8 cellular contexts compared by ENCODE assay signal in genomic region chr5:176362098-176362442, GRCh38. TPM values are rescaled to one million over a fixed set of nuclear protein-coding genes. Genes with fewer than 3 reads are reported as not detected.
DNase-seq lines count a peak whose midpoint lies in the region; ATAC-seq, FAIRE-seq and TF ChIP-seq lines count a peak whose summit lies in the region.

No MANE protein-coding gene starts in this region.

- POLR2A ChIA-PET in HepG2 (lab: Yijun Ruan, JAX), result interaction anchor here (0.7 to 3.9 kb wide), 13 partner anchors 10 to 187 kb away, joined by 3 to 37 read pairs (median 6); partner anchors contain the start of genes CDHR2, FAF2, HIGD2A and NOP16

- H3K4me2 ChIP-seq in HepG2 (ENCODE audit: low read depth, low read length), result peak overlapping the region; percentile 89

- H3K27me3 ChIP-seq in HepG2 (ENCODE audit: control insufficient read depth in 1 of 2, insufficient read depth in 2 of 2, low read length in 2 of 2), result peaks cover 3 to 6% of the 10 kb centered on the region in 2 experiments; a peak in 4 of 5 replicates
- no peaks in the 10 kb centered on the region for H3K27me3 ChIP-seq in upper lobe of right lung

- peak overlapping the region; percentile 91 for H2AFZ ChIP-seq in HepG2 (ENCODE audit: low read length)

- TSS peak; percentile 58 for BruUV-seq in HepG2 (replicated peaks; lab: Mats Ljungman, UMichigan)

- peak overlapping the region; percentile 76 to 91 (median 87) for H3K4me3 ChIP-seq in HepG2 (replicated peaks in 1 of 3; ENCODE audit: insufficient read depth in 1 of 3, low read depth in 2 of 3, low read length in 3 of 3)
- peak overlapping the region; percentile 81 for H3K4me3 ChIP-seq in upper lobe of right lung
- H3K4me3 ChIP-seq in mucosa of descending colon, result no peak overlapping the region

- H3K4me1 Mint-ChIP-seq in activated T-helper 17 cell treated with anti-CD3 and anti-CD28 coated beads, Interleukin-2, amount 50 U/mL, for 72 hours, result peaks cover 11% of the 10 kb centered on the region

- intact Hi-C loops in HepG2 (cut with micrococcal nuclease; ENCODE audit: unreplicated experiment), result loop anchor here (1.0 kb wide), 1 partner anchor 10 kb away; no protein-coding TSS in a partner anchor
- intact Hi-C loops in upper lobe of right lung (cut with DNase I), result no loop called here
- intact Hi-C loops in mucosa of descending colon (cut with DNase I, micrococcal nuclease), result no loop called here

- FAIRE-seq in GM12891 (lab: Jason Lieb, UNC), result no peak
- no peak for FAIRE-seq in HepG2 (lab: Jason Lieb, UNC)

- H3K27ac ChIP-seq in HepG2 (ENCODE audit: extremely low read length, insufficient read depth, low read length) (no peak overlapping the region), upper lobe of right lung (peak overlapping the region; percentile 44)

- H3K4me1 ChIP-seq in HepG2 (ENCODE audit: insufficient read depth, low read length) (peaks cover 50% of the 10 kb centered on the region), upper lobe of right lung (peaks cover 19% of the 10 kb centered on the region), mucosa of descending colon (ENCODE audit: low read depth) (peaks cover 11% of the 10 kb centered on the region)

- H3K36me3 Mint-ChIP-seq in activated T-helper 17 cell treated with anti-CD3 and anti-CD28 coated beads, Interleukin-2, amount 50 U/mL, for 72 hours (ENCODE audit: low read depth), result peaks cover 34% of the 10 kb centered on the region

- TF ChIP-seq POLR2A in GM12891 (IDR thresholded peaks at IDR 0.05; ENCODE audit: low read depth, low read length) (no peak), HepG2 (IDR thresholded peaks at IDR 0.05; ENCODE audit: insufficient read depth in 1 of 2, low read depth in 2 of 2, low read length in 2 of 2) (no peak)

- TF ChIP-seq EP300 in HepG2 (IDR thresholded peaks at IDR 0.05; ENCODE audit: low read depth in 2 of 2, low read length in 2 of 2) (no peak), HepG2 (CRISPR knock-in tag; IDR thresholded peaks at IDR 0.05; ENCODE audit: borderline replicate concordance) (no peak)

- H4K20me1 ChIP-seq in HepG2 (ENCODE audit: insufficient read depth, low read length), result no peaks in the 10 kb centered on the region; the same call in 1 of the 2 replicates

- peak; percentile 10 for ATAC-seq in HG02840 (IDR thresholded peaks at IDR 0.05; ENCODE audit: low FRiP score, unreplicated experiment)
- ATAC-seq in activated T-helper 17 cell treated with anti-CD3 and anti-CD28 coated beads, Interleukin-2, amount 50 U/mL, for 72 hours (replicated peaks), result no peak
- peak; percentile 15 for ATAC-seq in HepG2
- no peak for ATAC-seq in upper lobe of right lung
- ATAC-seq in mucosa of descending colon, result no peak

- H3K9me3 ChIP-seq in HepG2 (ENCODE audit: low read length) (no peaks in the 10 kb centered on the region), upper lobe of right lung (no peaks in the 10 kb centered on the region), mucosa of descending colon (no peaks in the 10 kb centered on the region)

- in situ Hi-C loops in HepG2 (cut with HindIII; ENCODE audit: extremely low pct_ligation_motif_present, low pct_unique_long_range_greater_than_20kb), result no loop called here

- no peaks in the 10 kb centered on the region for H3K9me3 Mint-ChIP-seq in activated T-helper 17 cell treated with anti-CD3 and anti-CD28 coated beads, Interleukin-2, amount 50 U/mL, for 72 hours

- peak overlapping the region; percentile 96 for H3K27ac Mint-ChIP-seq in activated T-helper 17 cell treated with anti-CD3 and anti-CD28 coated beads, Interleukin-2, amount 50 U/mL, for 72 hours

- TF ChIP-seq CTCF in HepG2 (CRISPR knock-in tag; IDR thresholded peaks at IDR 0.05) (no peak), upper lobe of right lung (IDR thresholded peaks at IDR 0.05) (no peak), mucosa of descending colon (IDR thresholded peaks at IDR 0.05) (no peak)

- CTCF ChIA-PET in HepG2 (lab: Yijun Ruan, JAX; ENCODE audit: low intra/inter-chr PET ratio, low total read pairs), result no interaction called here

- WGBS in HepG2 (ENCODE audit: low lambda C conversion rate), result 8% methylated on average over 12 of the region's 12 CpGs

- no peak for TF ChIP-seq RAD21 in HepG2 (CRISPR knock-in tag; IDR thresholded peaks at IDR 0.05)

- no peaks in the 10 kb centered on the region for H3K27me3 Mint-ChIP-seq in activated T-helper 17 cell treated with anti-CD3 and anti-CD28 coated beads, Interleukin-2, amount 50 U/mL, for 72 hours

- peaks cover 3 to 17% of the 10 kb centered on the region in 2 experiments for H3K36me3 ChIP-seq in HepG2 (replicated peaks in 1 of 2; ENCODE audit: control insufficient read depth in 1 of 2, insufficient read depth in 2 of 2, low read length in 2 of 2)
- peaks cover 14% of the 10 kb centered on the region for H3K36me3 ChIP-seq in upper lobe of right lung
- no peaks in the 10 kb centered on the region for H3K36me3 ChIP-seq in mucosa of descending colon (ENCODE audit: low read depth)

- no peak for DNase-seq in GM12891 (ENCODE audit: insufficient read length, low spot score)
- no peak for DNase-seq in HepG2 (ENCODE audit: low spot score)
- no peak for DNase-seq in upper lobe of right lung
- DNase-seq in GDM1 (lab: John Stamatoyannopoulos, UW), result no peak
- DNase-seq in mucosa of descending colon, result no peak
- no peak for DNase-seq in NCI-H2227 (lab: John Stamatoyannopoulos, UW; ENCODE audit: unreplicated experiment)

- peak overlapping the region; percentile 84; the same call in 1 of the 2 replicates for H3K9ac ChIP-seq in HepG2 (ENCODE audit: insufficient read depth, low read depth, low read length)

- H3K79me2 ChIP-seq in HepG2 (ENCODE audit: insufficient read depth, low read length), result peaks cover 31% of the 10 kb centered on the region

- peak overlapping the region; percentile 94 for H3K4me3 Mint-ChIP-seq in activated T-helper 17 cell treated with anti-CD3 and anti-CD28 coated beads, Interleukin-2, amount 50 U/mL, for 72 hours

RNA-seq across cellular contexts. Expression of gene KIAA1191, which starts 0.5 kb away (rescaled TPM):
- polyA plus RNA-seq in GM12891 (2012; ENCODE audit: low read depth, missing spikeins), result 27.2 TPM
- total RNA-seq in activated T-helper 17 cell treated with anti-CD3 and anti-CD28 coated beads, Interleukin-2, amount 50 U/mL, for 72 hours, result 10 to 100 TPM; 54.2 to 78.0 TPM
- total RNA-seq in HepG2 (2016; rRNA removed; fragmentation: Illumina TruSeq; extraction: Trizol), result 63.6 and 81.6 TPM in 2 replicates
- total RNA-seq in HepG2 (2016; cell fraction: cytosol; rRNA removed; fragmentation: Illumina TruSeq; extraction: Trizol; ENCODE audit: low read depth), result 31.6 and 37.8 TPM in 2 replicates
- total RNA-seq in HepG2 (2016; cell fraction: insoluble cytoplasmic fraction; rRNA removed; fragmentation: Illumina TruSeq; extraction: Trizol), result 65.9 and 72.9 TPM in 2 replicates
- 115 and 123 TPM in 2 replicates for total RNA-seq in HepG2 (2016; cell fraction: membrane; rRNA removed; fragmentation: Illumina TruSeq; extraction: Trizol)
- 36.2 and 40.9 TPM in 2 replicates for total RNA-seq in HepG2 (2016; cell fraction: nucleus; rRNA removed; fragmentation: Illumina TruSeq; extraction: Trizol)
- polyA plus RNA-seq in HepG2 (2011; rRNA removed), result 103 and 115 TPM in 2 replicates
- polyA plus RNA-seq in HepG2 (2011; cell fraction: cytosol; rRNA removed), result 101 and 112 TPM in 2 replicates
- 49.0 and 59.8 TPM in 2 replicates for polyA plus RNA-seq in HepG2 (2011; cell fraction: nucleus; rRNA removed)
- 74.1 and 79.3 TPM in 2 replicates for polyA plus RNA-seq in HepG2 (2012)
- 37.9 and 44.6 TPM in 2 replicates for polyA plus RNA-seq in HepG2 (2016; cell fraction: cytosol; fragmentation: Illumina TruSeq; extraction: Trizol; ENCODE audit: low read depth)
- 95.8 and 106 TPM in 2 replicates for polyA plus RNA-seq in HepG2 (2016; cell fraction: insoluble cytoplasmic fraction; fragmentation: Illumina TruSeq; extraction: Trizol; ENCODE audit: low read depth)
- 126 and 130 TPM in 2 replicates for polyA plus RNA-seq in HepG2 (2016; cell fraction: membrane; fragmentation: Illumina TruSeq; extraction: Trizol; ENCODE audit: low read depth)
- polyA plus RNA-seq in HepG2 (2016; cell fraction: nucleus; fragmentation: Illumina TruSeq; extraction: Trizol; ENCODE audit: insufficient read depth, low read depth), result 74.2 and 82.1 TPM in 2 replicates
- 90.9 and 162 TPM in 2 replicates for polyA minus RNA-seq in HepG2 (2011; rRNA and poly(A)+ RNA removed; ENCODE audit: low replicate concordance)
- 54.6 and 59.7 TPM in 2 replicates for polyA minus RNA-seq in HepG2 (2011; cell fraction: cytosol; rRNA and poly(A)+ RNA removed)
- polyA minus RNA-seq in HepG2 (2011; cell fraction: nucleus; rRNA and poly(A)+ RNA removed), result 37.3 and 54.8 TPM in 2 replicates
- total RNA-seq in upper lobe of right lung, result 92.6 TPM
- total RNA-seq in mucosa of descending colon, result 100 to 1,000 TPM in 2 of 3 donors, 10 to 100 TPM in 1; 63.4 to 106 (median 104) TPM

RNA-seq across cellular contexts. Expression of gene ARL10, which starts 3.2 kb away (rescaled TPM):
- 2.8 TPM for polyA plus RNA-seq in GM12891 (2012; ENCODE audit: low read depth, missing spikeins)
- total RNA-seq in activated T-helper 17 cell treated with anti-CD3 and anti-CD28 coated beads, Interleukin-2, amount 50 U/mL, for 72 hours, result 10 to 100 TPM in 1 of 2 donors, 1 to 10 TPM in 1; 8.7 to 17.3 TPM
- total RNA-seq in HepG2 (2016; rRNA removed; fragmentation: Illumina TruSeq; extraction: Trizol) (0.01 and 0.18 TPM in 2 replicates), upper lobe of right lung (7.9 TPM), mucosa of descending colon (10 to 100 TPM in 1 of 3 donors, 1 to 10 TPM in 2; 2.1 to 12.2 (median 2.3) TPM)
- 1.1 TPM in 1 of 2 replicates, not detected in the other for total RNA-seq in HepG2 (2016; cell fraction: cytosol; rRNA removed; fragmentation: Illumina TruSeq; extraction: Trizol; ENCODE audit: low read depth)
- 0.45 TPM in 1 of 2 replicates, not detected in the other for total RNA-seq in HepG2 (2016; cell fraction: insoluble cytoplasmic fraction; rRNA removed; fragmentation: Illumina TruSeq; extraction: Trizol)
- 0.93 and 0.96 TPM in 2 replicates for total RNA-seq in HepG2 (2016; cell fraction: membrane; rRNA removed; fragmentation: Illumina TruSeq; extraction: Trizol)
- 0.53 TPM in 1 of 2 replicates, not detected in the other for total RNA-seq in HepG2 (2016; cell fraction: nucleus; rRNA removed; fragmentation: Illumina TruSeq; extraction: Trizol)
- 0.22 and 0.50 TPM in 2 replicates for polyA plus RNA-seq in HepG2 (2011; rRNA removed)
- under 0.01 and 0.01 TPM in 2 replicates for polyA plus RNA-seq in HepG2 (2011; cell fraction: cytosol; rRNA removed)
- 0.02 and 0.03 TPM in 2 replicates for polyA plus RNA-seq in HepG2 (2011; cell fraction: nucleus; rRNA removed)
- 0.05 and 0.07 TPM in 2 replicates for polyA plus RNA-seq in HepG2 (2012)
- polyA plus RNA-seq in HepG2 (2016; cell fraction: cytosol; fragmentation: Illumina TruSeq; extraction: Trizol; ENCODE audit: low read depth), result 0.51 and 1.6 TPM in 2 replicates
- not detected in 2 replicates for polyA plus RNA-seq in HepG2 (2016; cell fraction: insoluble cytoplasmic fraction; fragmentation: Illumina TruSeq; extraction: Trizol; ENCODE audit: low read depth)
- 1.5 TPM in 1 of 2 replicates, not detected in the other for polyA plus RNA-seq in HepG2 (2016; cell fraction: membrane; fragmentation: Illumina TruSeq; extraction: Trizol; ENCODE audit: low read depth)
- 0.05 TPM in 1 of 2 replicates, not detected in the other for polyA plus RNA-seq in HepG2 (2016; cell fraction: nucleus; fragmentation: Illumina TruSeq; extraction: Trizol; ENCODE audit: insufficient read depth, low read depth)
- polyA minus RNA-seq in HepG2 (2011; rRNA and poly(A)+ RNA removed; ENCODE audit: low replicate concordance), result 0.02 and 0.22 TPM in 2 replicates
- polyA minus RNA-seq in HepG2 (2011; cell fraction: cytosol; rRNA and poly(A)+ RNA removed), result 0.79 TPM in 1 of 2 replicates, not detected in the other
- polyA minus RNA-seq in HepG2 (2011; cell fraction: nucleus; rRNA and poly(A)+ RNA removed), result under 0.01 TPM in 2 replicates

RNA-seq across cellular contexts. Expression of gene NOP16, which starts 26.3 kb away (rescaled TPM):
- polyA plus RNA-seq in GM12891 (2012; ENCODE audit: low read depth, missing spikeins), result 77.2 TPM
- total RNA-seq in activated T-helper 17 cell treated with anti-CD3 and anti-CD28 coated beads, Interleukin-2, amount 50 U/mL, for 72 hours, result 10 to 100 TPM; 37.6 to 99.0 TPM
- total RNA-seq in HepG2 (2016; rRNA removed; fragmentation: Illumina TruSeq; extraction: Trizol) (48.4 and 58.4 TPM in 2 replicates), upper lobe of right lung (13.6 TPM), mucosa of descending colon (10 to 100 TPM; 17.0 to 22.9 (median 18.4) TPM)
- 19.8 and 25.4 TPM in 2 replicates for total RNA-seq in HepG2 (2016; cell fraction: cytosol; rRNA removed; fragmentation: Illumina TruSeq; extraction: Trizol; ENCODE audit: low read depth)
- total RNA-seq in HepG2 (2016; cell fraction: insoluble cytoplasmic fraction; rRNA removed; fragmentation: Illumina TruSeq; extraction: Trizol), result 51.5 and 62.4 TPM in 2 replicates
- total RNA-seq in HepG2 (2016; cell fraction: membrane; rRNA removed; fragmentation: Illumina TruSeq; extraction: Trizol), result 31.1 and 36.0 TPM in 2 replicates
- 38.3 and 50.4 TPM in 2 replicates for total RNA-seq in HepG2 (2016; cell fraction: nucleus; rRNA removed; fragmentation: Illumina TruSeq; extraction: Trizol)
- 43.3 and 45.9 TPM in 2 replicates for polyA plus RNA-seq in HepG2 (2011; rRNA removed)
- 43.5 and 48.0 TPM in 2 replicates for polyA plus RNA-seq in HepG2 (2011; cell fraction: cytosol; rRNA removed)
- 49.8 and 55.0 TPM in 2 replicates for polyA plus RNA-seq in HepG2 (2011; cell fraction: nucleus; rRNA removed)
- polyA plus RNA-seq in HepG2 (2012), result 36.0 and 45.5 TPM in 2 replicates
- polyA plus RNA-seq in HepG2 (2016; cell fraction: cytosol; fragmentation: Illumina TruSeq; extraction: Trizol; ENCODE audit: low read depth), result 20.0 and 21.6 TPM in 2 replicates
- polyA plus RNA-seq in HepG2 (2016; cell fraction: insoluble cytoplasmic fraction; fragmentation: Illumina TruSeq; extraction: Trizol; ENCODE audit: low read depth), result 99.0 and 104 TPM in 2 replicates
- polyA plus RNA-seq in HepG2 (2016; cell fraction: membrane; fragmentation: Illumina TruSeq; extraction: Trizol; ENCODE audit: low read depth), result 29.9 and 32.3 TPM in 2 replicates
- 76.6 and 84.9 TPM in 2 replicates for polyA plus RNA-seq in HepG2 (2016; cell fraction: nucleus; fragmentation: Illumina TruSeq; extraction: Trizol; ENCODE audit: insufficient read depth, low read depth)
- 16.4 and 48.3 TPM in 2 replicates for polyA minus RNA-seq in HepG2 (2011; rRNA and poly(A)+ RNA removed; ENCODE audit: low replicate concordance)
- 10.2 and 15.5 TPM in 2 replicates for polyA minus RNA-seq in HepG2 (2011; cell fraction: cytosol; rRNA and poly(A)+ RNA removed)
- 37.8 and 42.2 TPM in 2 replicates for polyA minus RNA-seq in HepG2 (2011; cell fraction: nucleus; rRNA and poly(A)+ RNA removed)

RNA-seq across cellular contexts. Expression of gene HIGD2A, which starts 26.5 kb away (rescaled TPM):
- 248 TPM for polyA plus RNA-seq in GM12891 (2012; ENCODE audit: low read depth, missing spikeins)
- 100 to 1,000 TPM; 114 to 120 TPM for total RNA-seq in activated T-helper 17 cell treated with anti-CD3 and anti-CD28 coated beads, Interleukin-2, amount 50 U/mL, for 72 hours
- total RNA-seq in HepG2 (2016; rRNA removed; fragmentation: Illumina TruSeq; extraction: Trizol), result 89.2 and 95.7 TPM in 2 replicates
- total RNA-seq in HepG2 (2016; cell fraction: cytosol; rRNA removed; fragmentation: Illumina TruSeq; extraction: Trizol; ENCODE audit: low read depth), result 64.5 and 65.6 TPM in 2 replicates
- 87.9 and 107 TPM in 2 replicates for total RNA-seq in HepG2 (2016; cell fraction: insoluble cytoplasmic fraction; rRNA removed; fragmentation: Illumina TruSeq; extraction: Trizol)
- 112 and 135 TPM in 2 replicates for total RNA-seq in HepG2 (2016; cell fraction: membrane; rRNA removed; fragmentation: Illumina TruSeq; extraction: Trizol)
- total RNA-seq in HepG2 (2016; cell fraction: nucleus; rRNA removed; fragmentation: Illumina TruSeq; extraction: Trizol), result 38.9 and 40.5 TPM in 2 replicates
- polyA plus RNA-seq in HepG2 (2011; rRNA removed), result 146 TPM in 2 replicates
- 171 and 302 TPM in 2 replicates for polyA plus RNA-seq in HepG2 (2011; cell fraction: cytosol; rRNA removed)
- polyA plus RNA-seq in HepG2 (2011; cell fraction: nucleus; rRNA removed), result 77.0 and 77.1 TPM in 2 replicates
- 133 and 141 TPM in 2 replicates for polyA plus RNA-seq in HepG2 (2012)
- polyA plus RNA-seq in HepG2 (2016; cell fraction: cytosol; fragmentation: Illumina TruSeq; extraction: Trizol; ENCODE audit: low read depth), result 151 and 159 TPM in 2 replicates
- 220 and 222 TPM in 2 replicates for polyA plus RNA-seq in HepG2 (2016; cell fraction: insoluble cytoplasmic fraction; fragmentation: Illumina TruSeq; extraction: Trizol; ENCODE audit: low read depth)
- polyA plus RNA-seq in HepG2 (2016; cell fraction: membrane; fragmentation: Illumina TruSeq; extraction: Trizol; ENCODE audit: low read depth), result 239 and 256 TPM in 2 replicates
- polyA plus RNA-seq in HepG2 (2016; cell fraction: nucleus; fragmentation: Illumina TruSeq; extraction: Trizol; ENCODE audit: insufficient read depth, low read depth), result 118 and 123 TPM in 2 replicates
- polyA minus RNA-seq in HepG2 (2011; rRNA and poly(A)+ RNA removed; ENCODE audit: low replicate concordance), result 148 and 164 TPM in 2 replicates
- polyA minus RNA-seq in HepG2 (2011; cell fraction: cytosol; rRNA and poly(A)+ RNA removed), result 70.4 and 91.9 TPM in 2 replicates
- 33.3 and 40.7 TPM in 2 replicates for polyA minus RNA-seq in HepG2 (2011; cell fraction: nucleus; rRNA and poly(A)+ RNA removed)
- 104 TPM for total RNA-seq in upper lobe of right lung
- 100 to 1,000 TPM; 186 to 257 (median 198) TPM for total RNA-seq in mucosa of descending colon

RNA-seq across cellular contexts. Expression of gene CLTB, which starts 54.3 kb away (rescaled TPM):
- 27.7 TPM for polyA plus RNA-seq in GM12891 (2012; ENCODE audit: low read depth, missing spikeins)
- 10 to 100 TPM; 22.9 to 56.9 TPM for total RNA-seq in activated T-helper 17 cell treated with anti-CD3 and anti-CD28 coated beads, Interleukin-2, amount 50 U/mL, for 72 hours
- total RNA-seq in HepG2 (2016; rRNA removed; fragmentation: Illumina TruSeq; extraction: Trizol), result 30.7 and 33.8 TPM in 2 replicates
- total RNA-seq in HepG2 (2016; cell fraction: cytosol; rRNA removed; fragmentation: Illumina TruSeq; extraction: Trizol; ENCODE audit: low read depth), result 29.6 and 37.0 TPM in 2 replicates
- 31.5 and 34.4 TPM in 2 replicates for total RNA-seq in HepG2 (2016; cell fraction: insoluble cytoplasmic fraction; rRNA removed; fragmentation: Illumina TruSeq; extraction: Trizol)
- 33.2 and 41.2 TPM in 2 replicates for total RNA-seq in HepG2 (2016; cell fraction: membrane; rRNA removed; fragmentation: Illumina TruSeq; extraction: Trizol)
- total RNA-seq in HepG2 (2016; cell fraction: nucleus; rRNA removed; fragmentation: Illumina TruSeq; extraction: Trizol), result 15.1 and 15.7 TPM in 2 replicates
- polyA plus RNA-seq in HepG2 (2011; rRNA removed), result 23.3 and 24.8 TPM in 2 replicates
- 27.1 and 35.6 TPM in 2 replicates for polyA plus RNA-seq in HepG2 (2011; cell fraction: cytosol; rRNA removed)
- polyA plus RNA-seq in HepG2 (2011; cell fraction: nucleus; rRNA removed), result 29.2 and 30.5 TPM in 2 replicates
- polyA plus RNA-seq in HepG2 (2012), result 14.8 and 24.0 TPM in 2 replicates
- 31.8 and 36.4 TPM in 2 replicates for polyA plus RNA-seq in HepG2 (2016; cell fraction: cytosol; fragmentation: Illumina TruSeq; extraction: Trizol; ENCODE audit: low read depth)
- polyA plus RNA-seq in HepG2 (2016; cell fraction: insoluble cytoplasmic fraction; fragmentation: Illumina TruSeq; extraction: Trizol; ENCODE audit: low read depth), result 30.6 and 31.4 TPM in 2 replicates
- polyA plus RNA-seq in HepG2 (2016; cell fraction: membrane; fragmentation: Illumina TruSeq; extraction: Trizol; ENCODE audit: low read depth), result 32.7 and 36.2 TPM in 2 replicates
- 28.4 and 29.1 TPM in 2 replicates for polyA plus RNA-seq in HepG2 (2016; cell fraction: nucleus; fragmentation: Illumina TruSeq; extraction: Trizol; ENCODE audit: insufficient read depth, low read depth)
- 13.8 and 44.3 TPM in 2 replicates for polyA minus RNA-seq in HepG2 (2011; rRNA and poly(A)+ RNA removed; ENCODE audit: low replicate concordance)
- 9.0 and 12.0 TPM in 2 replicates for polyA minus RNA-seq in HepG2 (2011; cell fraction: cytosol; rRNA and poly(A)+ RNA removed)
- 7.7 and 8.2 TPM in 2 replicates for polyA minus RNA-seq in HepG2 (2011; cell fraction: nucleus; rRNA and poly(A)+ RNA removed)
- total RNA-seq in upper lobe of right lung, result 80.9 TPM
- 100 to 1,000 TPM; 144 to 234 (median 199) TPM for total RNA-seq in mucosa of descending colon

Comparison
In these comparisons a context has a peak if more than half of its experiments do, and no peak if none do; other contexts are left out.
1. ATAC-seq: peak in HG02840 (single experiment) and HepG2 (single experiment); none in activated T-helper 17 cell treated with anti-CD3 and anti-CD28 coated beads, Interleukin-2, amount 50 U/mL, for 72 hours (single experiment), upper lobe of right lung (single experiment) and mucosa of descending colon (single experiment).